1 cellular context compared by ENCODE assay signal in genomic region chr12:53055471-53056266, GRCh38.
TF ChIP-seq lines count a peak whose summit lies in the region.

No MANE protein-coding gene starts in this region.

TF ChIP-seq in H1, 55 proteins besides CTCF, POLR2A, EP300 and RAD21:
- no peak for TF ChIP-seq BRCA1 (IDR thresholded peaks at IDR 0.05; ENCODE audit: low read depth, low read length)
- no peak for TF ChIP-seq YY1 (IDR thresholded peaks at IDR 0.05; ENCODE audit: low read depth, low read length)
- no peak for TF ChIP-seq CHD7 (IDR thresholded peaks at IDR 0.05; ENCODE audit: insufficient replicate concordance, low read length)
- TF ChIP-seq SRF (IDR thresholded peaks at IDR 0.05; ENCODE audit: low read depth, low read length) = no peak
- TF ChIP-seq CEBPB (IDR thresholded peaks at IDR 0.05; ENCODE audit: low read depth, low read length) = no peak
- no peak for TF ChIP-seq SP2 (IDR thresholded peaks at IDR 0.05; ENCODE audit: low read length)
- TF ChIP-seq TBP (IDR thresholded peaks at IDR 0.05; ENCODE audit: low read depth, low read length) = no peak
- TF ChIP-seq POU5F1 (IDR thresholded peaks at IDR 0.05; ENCODE audit: low read depth, low read length) = no peak
- TF ChIP-seq CTBP2 (IDR thresholded peaks at IDR 0.05; ENCODE audit: borderline replicate concordance, insufficient read depth, insufficient read length, low read length) = no peak
- no peak for TF ChIP-seq ASH2L (IDR thresholded peaks at IDR 0.05; ENCODE audit: low read length)
- TF ChIP-seq POLR2AphosphoS5 (IDR thresholded peaks at IDR 0.05; ENCODE audit: low read depth, low read length) = no peak
- no peak for TF ChIP-seq ATF2 (IDR thresholded peaks at IDR 0.05; ENCODE audit: low read length)
- no peak for TF ChIP-seq CREB1 (IDR thresholded peaks at IDR 0.05)
- no peak for TF ChIP-seq GTF2F1 (IDR thresholded peaks at IDR 0.05; ENCODE audit: borderline replicate concordance, low read depth, low read length)
- TF ChIP-seq SP1 (IDR thresholded peaks at IDR 0.05; ENCODE audit: low read depth, low read length) = no peak
- TF ChIP-seq BACH1 (IDR thresholded peaks at IDR 0.05; ENCODE audit: low read length) = no peak
- TF ChIP-seq FOSL1 (IDR thresholded peaks at IDR 0.05; ENCODE audit: insufficient read depth, low read depth, low read length) = no peak
- no peak for TF ChIP-seq RNF2 (IDR thresholded peaks at IDR 0.05; ENCODE audit: borderline replicate concordance, low read depth, low read length, missing control alignments, poor library complexity, severe bottlenecking)
- no peak for TF ChIP-seq KDM4A (IDR thresholded peaks at IDR 0.05; ENCODE audit: low read depth, low read length, severe bottlenecking)
- no peak for TF ChIP-seq CHD1 (IDR thresholded peaks at IDR 0.05; ENCODE audit: low read depth, low read length)
